ENCODE assay signal across 8 cellular contexts in genomic region chr12:55745361-55746146, GRCh38. TPM values are rescaled to one million over a fixed set of nuclear protein-coding genes. Genes with fewer than 3 reads are reported as not detected.
DNase-seq lines count a peak whose midpoint lies in the region; ATAC-seq and TF ChIP-seq lines count a peak whose summit lies in the region.

No MANE protein-coding gene starts in this region.

- no peak overlapping the region for H3K4me3 ChIP-seq in hepatocyte
- peak overlapping the region in 3 of 5 donors; percentile 22 to 27 (median 25) for H3K4me3 ChIP-seq in subcutaneous abdominal adipose tissue (ENCODE audit: low read depth in 1 of 5, low read length in 5 of 5)

- no peaks in the 10 kb centered on the region for H3K9me2 ChIP-seq in hepatocyte (replicated peaks; ENCODE audit: insufficient read depth)

- peak overlapping the region; percentile 66 for H3K27ac ChIP-seq in hepatocyte
- no peak overlapping the region for H3K27ac ChIP-seq in subcutaneous abdominal adipose tissue (ENCODE audit: low read depth, low read length)

- no peaks in the 10 kb centered on the region for H4K20me1 ChIP-seq in hepatocyte (ENCODE audit: insufficient read depth, poor library complexity, severe bottlenecking)

- no peak for TF ChIP-seq CTCF in hepatocyte (IDR thresholded peaks at IDR 0.05; ENCODE audit: poor library complexity)

- H3K27me3 ChIP-seq in hepatocyte (no peaks in the 10 kb centered on the region), subcutaneous abdominal adipose tissue (ENCODE audit: control insufficient read depth in 5 of 5, insufficient read depth in 4 of 5, low read length in 5 of 5) (peaks cover 8 to 19% (median 9%) of the 10 kb centered on the region in 5 donors)

- H3K9me3 Mint-ChIP-seq in activated CD4-positive, alpha-beta T cell treated with anti-CD3 and anti-CD28 coated beads, Interleukin-2, amount 10 ng/mL, durations not matched to agents 7 days and 5 days, result no peaks in the 10 kb centered on the region

- no peak for DNase-seq in activated CD4-positive, alpha-beta T cell treated with anti-CD3 and anti-CD28 coated beads, Interleukin-2, amount 10 ng/mL, durations not matched to agents 7 days and 5 days
- no peak for DNase-seq in activated CD4-positive, alpha-beta T cell treated with anti-CD3 and anti-CD28 coated beads for 1 hour
- DNase-seq in T-helper 17 cell, result no peak
- DNase-seq in hepatocyte (ENCODE audit: low spot score), result peak; percentile 70
- no peak for DNase-seq in NCI-H2081 treated with DMSO at 0.1 percent for 48 hours (lab: John Stamatoyannopoulos, UW)
- DNase-seq in NK-92 (lab: John Stamatoyannopoulos, UW; ENCODE audit: unreplicated experiment), result no peak
- no peak for DNase-seq in DMS114 treated with DMSO at 0.1 percent for 48 hours (lab: John Stamatoyannopoulos, UW; ENCODE audit: unreplicated experiment)

- H3K4me1 Mint-ChIP-seq in activated CD4-positive, alpha-beta T cell treated with anti-CD3 and anti-CD28 coated beads, Interleukin-2, amount 10 ng/mL, durations not matched to agents 7 days and 5 days, result peaks cover 37% of the 10 kb centered on the region
- peaks cover 58% of the 10 kb centered on the region for H3K4me1 Mint-ChIP-seq in T-helper 17 cell

- H2AFZ ChIP-seq in hepatocyte, result no peak overlapping the region

- H3K36me3 ChIP-seq in hepatocyte (replicated peaks; ENCODE audit: insufficient read depth, low read depth) (no peaks in the 10 kb centered on the region), subcutaneous abdominal adipose tissue (ENCODE audit: control insufficient read depth in 5 of 5, insufficient read depth in 5 of 5, low read length in 5 of 5) (peaks cover 0 to 3% (median 0%) of the 10 kb centered on the region in 5 donors)

- peaks cover 20% of the 10 kb centered on the region for H3K79me2 ChIP-seq in hepatocyte

- H3K4me3 Mint-ChIP-seq in activated CD4-positive, alpha-beta T cell treated with anti-CD3 and anti-CD28 coated beads, Interleukin-2, amount 10 ng/mL, durations not matched to agents 7 days and 5 days, result peak overlapping the region; percentile 87
- peak overlapping the region; percentile 94 for H3K4me3 Mint-ChIP-seq in T-helper 17 cell

- H3K4me2 ChIP-seq in hepatocyte, result peak overlapping the region; percentile 97

- no peak overlapping the region for H3K27ac Mint-ChIP-seq in activated CD4-positive, alpha-beta T cell treated with anti-CD3 and anti-CD28 coated beads, Interleukin-2, amount 10 ng/mL, durations not matched to agents 7 days and 5 days
- H3K27ac Mint-ChIP-seq in T-helper 17 cell, result peak overlapping the region; percentile 90

- H3K9ac ChIP-seq in subcutaneous abdominal adipose tissue (ENCODE audit: low read length in 5 of 5), result no peak overlapping the region

- peaks cover 11% of the 10 kb centered on the region for H3K27me3 Mint-ChIP-seq in activated CD4-positive, alpha-beta T cell treated with anti-CD3 and anti-CD28 coated beads, Interleukin-2, amount 10 ng/mL, durations not matched to agents 7 days and 5 days
- H3K27me3 Mint-ChIP-seq in T-helper 17 cell, result no peaks in the 10 kb centered on the region

- no peaks in the 10 kb centered on the region for H3K9me3 ChIP-seq in T-helper 17 cell (ENCODE audit: control insufficient read depth, low read length, poor library complexity, severe bottlenecking)
- no peaks in the 10 kb centered on the region for H3K9me3 ChIP-seq in hepatocyte (ENCODE audit: low read depth)
- no peaks in the 10 kb centered on the region for H3K9me3 ChIP-seq in subcutaneous abdominal adipose tissue (ENCODE audit: control insufficient read depth in 5 of 5, low read length in 5 of 5)

- 5% methylated on average over 8 of the region's 12 CpGs for WGBS in hepatocyte (ENCODE audit: low lambda C conversion rate, missing lambda C conversion rate)

- CTCF ChIA-PET in activated CD4-positive, alpha-beta T cell treated with anti-CD3 and anti-CD28 coated beads, Interleukin-2, amount 10 ng/mL, durations not matched to agents 7 days and 5 days (lab: Charles Lee), result interaction anchor here (1.1 to 2.3 kb wide), 6 partner anchors 8 to 195 kb away, joined by 3 to 8 read pairs (median 4); no protein-coding TSS in a partner anchor

- H3K4me1 ChIP-seq in hepatocyte (ENCODE audit: insufficient read depth), result peaks cover 21% of the 10 kb centered on the region
- H3K4me1 ChIP-seq in subcutaneous abdominal adipose tissue (ENCODE audit: control insufficient read depth in 5 of 5, insufficient read depth in 5 of 5, low read length in 5 of 5), result peaks cover 2 to 27% (median 20%) of the 10 kb centered on the region in 5 donors

- POLR2A ChIA-PET in activated CD4-positive, alpha-beta T cell treated with anti-CD3 and anti-CD28 coated beads, Interleukin-2, amount 10 ng/mL, durations not matched to agents 7 days and 5 days (lab: Charles Lee), result no interaction called here

- ATAC-seq in T-helper 17 cell, result no peak

- peaks cover 8% of the 10 kb centered on the region for H3K36me3 Mint-ChIP-seq in activated CD4-positive, alpha-beta T cell treated with anti-CD3 and anti-CD28 coated beads, Interleukin-2, amount 10 ng/mL, durations not matched to agents 7 days and 5 days (ENCODE audit: low read depth)
- peaks cover 5% of the 10 kb centered on the region for H3K36me3 Mint-ChIP-seq in T-helper 17 cell (ENCODE audit: low read depth)

RNA-seq across cellular contexts. Expression of gene GDF11, which starts 2.6 kb away (rescaled TPM):
- total RNA-seq in activated CD4-positive, alpha-beta T cell treated with anti-CD3 and anti-CD28 coated beads, Interleukin-2, amount 10 ng/mL, durations not matched to agents 7 days and 5 days, result 10 to 100 TPM in 1 of 2 experiments, 1 to 10 TPM in 1; 9.7 to 10.4 TPM
- total RNA-seq in T-helper 17 cell, result 1 to 10 TPM; 6.7 to 9.5 TPM
- total RNA-seq in hepatocyte, result 7.9 and 10.8 TPM in 2 replicates
- polyA plus RNA-seq in hepatocyte, result 3.7 and 4.1 TPM in 2 replicates

RNA-seq across cellular contexts. Expression of gene CD63, which starts 16.7 kb away (rescaled TPM):
- 100 to 1,000 TPM; 108 to 116 TPM for total RNA-seq in activated CD4-positive, alpha-beta T cell treated with anti-CD3 and anti-CD28 coated beads, Interleukin-2, amount 10 ng/mL, durations not matched to agents 7 days and 5 days
- total RNA-seq in T-helper 17 cell (10 to 100 TPM; 83.3 to 83.9 TPM), hepatocyte (1,401 and 1,504 TPM in 2 replicates)
- 2,624 and 2,749 TPM in 2 replicates for polyA plus RNA-seq in hepatocyte

RNA-seq across cellular contexts. Expression of gene RDH5, which starts 25.4 kb away (rescaled TPM):
- 10 to 100 TPM; 23.3 to 25.8 TPM for total RNA-seq in activated CD4-positive, alpha-beta T cell treated with anti-CD3 and anti-CD28 coated beads, Interleukin-2, amount 10 ng/mL, durations not matched to agents 7 days and 5 days
- total RNA-seq in T-helper 17 cell (10 to 100 TPM; 12.9 to 13.8 TPM), hepatocyte (36.2 and 48.7 TPM in 2 replicates)
- polyA plus RNA-seq in hepatocyte, result 38.0 and 43.7 TPM in 2 replicates

RNA-seq across cellular contexts. Expression of gene BLOC1S1, which starts 29.7 kb away (rescaled TPM):
- total RNA-seq in activated CD4-positive, alpha-beta T cell treated with anti-CD3 and anti-CD28 coated beads, Interleukin-2, amount 10 ng/mL, durations not matched to agents 7 days and 5 days, result 100 to 1,000 TPM; 164 to 181 TPM
- 10 to 100 TPM; 41.1 to 42.0 TPM for total RNA-seq in T-helper 17 cell
- 159 and 177 TPM in 2 replicates for total RNA-seq in hepatocyte
- polyA plus RNA-seq in hepatocyte, result 227 and 236 TPM in 2 replicates

RNA-seq across cellular contexts. Expression of gene ITGA7, which starts 37.9 kb away (rescaled TPM):
- total RNA-seq in activated CD4-positive, alpha-beta T cell treated with anti-CD3 and anti-CD28 coated beads, Interleukin-2, amount 10 ng/mL, durations not matched to agents 7 days and 5 days, result 1 to 10 TPM; 3.1 TPM
- total RNA-seq in T-helper 17 cell (1 to 10 TPM in 1 of 2 donors, under 1 TPM in 1; 0.70 to 1.4 TPM), hepatocyte (13.0 and 15.2 TPM in 2 replicates)
- polyA plus RNA-seq in hepatocyte, result 18.9 and 22.8 TPM in 2 replicates

Comparison
In these comparisons a context has a peak if more than half of its experiments do, and no peak if none do; other contexts are left out.
1. RNA of gene CD63, which starts 16.7 kb away (total RNA-seq): 1,401 to 1,504 TPM in hepatocyte; 108 to 116 TPM in activated CD4-positive, alpha-beta T cell treated with anti-CD3 and anti-CD28 coated beads, Interleukin-2, amount 10 ng/mL, durations not matched to agents 7 days and 5 days and 83.3 to 83.9 TPM in T-helper 17 cell; every median in the first group is over 10 times any median in the second.